18 cellular contexts compared by ENCODE assay signal in the genomic region with DNA sequence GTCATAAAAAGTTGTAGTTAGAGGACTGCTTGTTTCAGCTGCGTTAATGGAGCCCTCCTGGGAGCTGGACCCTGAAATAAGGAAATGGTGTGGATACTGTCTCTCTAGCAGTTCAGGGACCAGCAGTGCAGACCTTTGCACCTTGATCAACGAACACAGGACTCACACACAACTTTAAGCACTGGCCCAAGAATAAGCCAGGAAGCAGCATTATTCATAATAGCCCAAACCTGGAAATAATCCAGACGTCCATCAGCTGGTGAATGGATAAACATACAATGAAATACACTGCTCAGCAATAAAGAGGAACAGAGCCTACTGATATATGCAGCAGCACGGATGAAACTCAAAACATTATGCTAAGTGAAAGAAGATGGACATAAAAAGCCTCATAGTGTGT.
"Had no signal": no experiment of that assay in that cellular context is flagged by ENCODE, and none has a peak within 500 bp of the region (broad histone marks: within the 10 kb centered on the region; RNA-seq: fewer than 3 reads in every experiment).

No MANE protein-coding gene starts in this region.

- H3K4me1 ChIP-seq: prostate gland had no signal

- FAIRE-seq: bronchial epithelial cell had no signal

- H3K9me3 ChIP-seq: ascending aorta, gastrocnemius medialis, prostate gland, suprapubic skin, upper lobe of left lung had no signal

- H3K36me3 ChIP-seq: gastrocnemius medialis, prostate gland, suprapubic skin, upper lobe of left lung had no signal

- H3K27me3 ChIP-seq: ascending aorta, suprapubic skin, upper lobe of left lung had no signal

- DNase-seq: activated CD4-positive, alpha-beta T cell treated with anti-CD3 and anti-CD28 coated beads for 48 hours; activated CD8-positive, alpha-beta memory T cell treated with anti-CD3 and anti-CD28 coated beads, Interleukin-2, amount 50 U/mL, for 48 hours; activated CD8-positive, alpha-beta T cell treated with anti-CD3 and anti-CD28 coated beads, Interleukin-2, amount 10 ng/mL, durations not matched to agents 7 days and 5 days; activated naive CD4-positive, alpha-beta T cell; activated naive CD8-positive, alpha-beta T cell treated with anti-CD3 and anti-CD28 coated beads, Interleukin-2, amount 50 U/mL, for 24 hours; effector CD4-positive, alpha-beta T cell; gastrocnemius medialis; occipital lobe; stimulated activated CD4-positive, alpha-beta T cell treated with anti-CD3 and anti-CD28 coated beads, Interleukin-2, amount 100 ng/mL, for 48 hours; stimulated activated naive CD8-positive, alpha-beta T cell treated with anti-CD3 and anti-CD28 coated beads, Interleukin-15, Interleukin-2, amounts not matched to agents 100 U/mL and 50 U/mL, for 24 hours; SW 1271; upper lobe of left lung had no signal

- ATAC-seq: activated CD8-positive, alpha-beta T cell treated with anti-CD3 and anti-CD28 coated beads, Interleukin-2, amount 10 ng/mL, durations not matched to agents 7 days and 5 days; activated naive CD8-positive, alpha-beta T cell treated with anti-CD3 and anti-CD28 coated beads, Interleukin-2, amount 50 U/mL, for 24 hours; gastrocnemius medialis; natural killer cell treated with Interleukin-12 subunit alpha and Interleukin-12 subunit beta and Interleukin-15 and Interleukin-18, amount 100 ng/mL, for 72 hours; stimulated activated naive CD8-positive, alpha-beta T cell treated with anti-CD3 and anti-CD28 coated beads, Interleukin-15, Interleukin-2, amounts not matched to agents 100 U/mL and 50 U/mL, for 24 hours had no signal

- H3K4me3 ChIP-seq: ascending aorta, gastrocnemius medialis, lung, prostate gland, suprapubic skin, upper lobe of left lung had no signal

- H3K27ac ChIP-seq: ascending aorta, gastrocnemius medialis, prostate gland, suprapubic skin, upper lobe of left lung had no signal
